ENCODE assay signal across 20 cellular contexts in genomic region chr1:112530832-112531231, GRCh38.
"Had no signal": no experiment of that assay in that cellular context is flagged by ENCODE, and none has a peak within 500 bp of the region (broad histone marks: within the 10 kb centered on the region; RNA-seq: fewer than 3 reads in every experiment).

No MANE protein-coding gene starts in this region.

- H3K9me3 ChIP-seq: MG63, SK-N-SH had no signal

- DNase-seq: IMR-90, Karpas-422, KG1, MG63, NCI-H1092 treated with DMSO at 0.1 percent for 48 hours, NCI-H1436, NCI-H187, NCI-H2029, NCI-H2081 treated with DMSO at 0.1 percent for 48 hours, NCI-H2171, NCI-H226, NCI-H446, NCI-H510A, NCI-H524 treated with DMSO at 0.1 percent for 48 hours, NCI-H69, NCI-H774, RPMI8226, SHP77, SK-N-SH had no signal

- H3K4me3 ChIP-seq: MG63 had no signal

- ATAC-seq: HepG2 had no signal

- H3K27me3 ChIP-seq: MG63 had no signal
